ENCODE assay signal across 1 cellular context in the genomic region with DNA sequence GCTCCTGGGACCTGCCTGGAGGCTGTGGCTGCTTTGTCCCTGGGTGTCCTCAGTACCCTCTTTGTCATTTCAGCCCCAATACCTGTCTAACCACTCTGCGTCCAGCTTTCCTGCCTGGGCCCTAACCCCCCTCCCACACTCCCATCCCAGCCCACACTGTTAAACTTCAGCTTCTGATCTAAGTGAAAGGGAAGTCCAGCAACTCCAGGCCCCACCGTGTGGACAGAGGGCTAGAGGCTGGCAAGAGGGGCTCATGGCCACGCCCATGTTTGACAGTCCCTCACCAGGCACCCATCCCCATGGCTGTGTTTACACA.
TF ChIP-seq lines count a peak whose summit lies in the region.

No MANE protein-coding gene starts in this region.

TF ChIP-seq in GM12878, 131 proteins besides CTCF, POLR2A, EP300 and RAD21:
- no peak for TF ChIP-seq SREBF1 (IDR thresholded peaks at IDR 0.05; ENCODE audit: low read length)
- TF ChIP-seq TBL1XR1 (IDR thresholded peaks at IDR 0.05; ENCODE audit: low read depth, low read length): no peak
- no peak for TF ChIP-seq RUNX3 (IDR thresholded peaks at IDR 0.05; ENCODE audit: low read length)
- TF ChIP-seq, protein P1, sequence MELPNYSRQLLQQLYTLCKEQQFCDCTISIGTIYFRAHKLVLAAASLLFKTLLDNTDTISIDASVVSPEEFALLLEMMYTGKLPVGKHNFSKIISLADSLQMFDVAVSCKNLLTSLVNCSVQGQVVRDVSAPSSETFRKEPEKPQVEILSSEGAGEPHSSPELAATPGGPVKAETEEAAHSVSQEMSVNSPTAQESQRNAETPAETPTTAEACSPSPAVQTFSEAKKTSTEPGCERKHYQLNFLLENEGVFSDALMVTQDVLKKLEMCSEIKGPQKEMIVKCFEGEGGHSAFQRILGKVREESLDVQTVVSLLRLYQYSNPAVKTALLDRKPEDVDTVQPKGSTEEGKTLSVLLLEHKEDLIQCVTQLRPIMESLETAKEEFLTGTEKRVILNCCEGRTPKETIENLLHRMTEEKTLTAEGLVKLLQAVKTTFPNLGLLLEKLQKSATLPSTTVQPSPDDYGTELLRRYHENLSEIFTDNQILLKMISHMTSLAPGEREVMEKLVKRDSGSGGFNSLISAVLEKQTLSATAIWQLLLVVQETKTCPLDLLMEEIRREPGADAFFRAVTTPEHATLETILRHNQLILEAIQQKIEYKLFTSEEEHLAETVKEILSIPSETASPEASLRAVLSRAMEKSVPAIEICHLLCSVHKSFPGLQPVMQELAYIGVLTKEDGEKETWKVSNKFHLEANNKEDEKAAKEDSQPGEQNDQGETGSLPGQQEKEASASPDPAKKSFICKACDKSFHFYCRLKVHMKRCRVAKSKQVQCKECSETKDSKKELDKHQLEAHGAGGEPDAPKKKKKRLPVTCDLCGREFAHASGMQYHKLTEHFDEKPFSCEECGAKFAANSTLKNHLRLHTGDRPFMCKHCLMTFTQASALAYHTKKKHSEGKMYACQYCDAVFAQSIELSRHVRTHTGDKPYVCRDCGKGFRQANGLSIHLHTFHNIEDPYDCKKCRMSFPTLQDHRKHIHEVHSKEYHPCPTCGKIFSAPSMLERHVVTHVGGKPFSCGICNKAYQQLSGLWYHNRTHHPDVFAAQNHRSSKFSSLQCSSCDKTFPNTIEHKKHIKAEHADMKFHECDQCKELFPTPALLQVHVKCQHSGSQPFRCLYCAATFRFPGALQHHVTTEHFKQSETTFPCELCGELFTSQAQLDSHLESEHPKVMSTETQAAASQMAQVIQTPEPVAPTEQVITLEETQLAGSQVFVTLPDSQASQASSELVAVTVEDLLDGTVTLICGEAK (IDR thresholded peaks at IDR 0.05; ENCODE audit: borderline replicate concordance): no peak
- no peak for TF ChIP-seq KDM1A (IDR thresholded peaks at IDR 0.05; ENCODE audit: borderline replicate concordance)
- TF ChIP-seq SIN3A (IDR thresholded peaks at IDR 0.05; ENCODE audit: low read depth, low read length): no peak
- no peak for TF ChIP-seq WRNIP1 (IDR thresholded peaks at IDR 0.05; ENCODE audit: borderline replicate concordance, low read depth, low read length)
- TF ChIP-seq ZNF274 (IDR thresholded peaks at IDR 0.05; ENCODE audit: insufficient read depth, insufficient read length): no peak
